Comparison of ENCODE assay signal across 14 cellular contexts in the genomic region with DNA sequence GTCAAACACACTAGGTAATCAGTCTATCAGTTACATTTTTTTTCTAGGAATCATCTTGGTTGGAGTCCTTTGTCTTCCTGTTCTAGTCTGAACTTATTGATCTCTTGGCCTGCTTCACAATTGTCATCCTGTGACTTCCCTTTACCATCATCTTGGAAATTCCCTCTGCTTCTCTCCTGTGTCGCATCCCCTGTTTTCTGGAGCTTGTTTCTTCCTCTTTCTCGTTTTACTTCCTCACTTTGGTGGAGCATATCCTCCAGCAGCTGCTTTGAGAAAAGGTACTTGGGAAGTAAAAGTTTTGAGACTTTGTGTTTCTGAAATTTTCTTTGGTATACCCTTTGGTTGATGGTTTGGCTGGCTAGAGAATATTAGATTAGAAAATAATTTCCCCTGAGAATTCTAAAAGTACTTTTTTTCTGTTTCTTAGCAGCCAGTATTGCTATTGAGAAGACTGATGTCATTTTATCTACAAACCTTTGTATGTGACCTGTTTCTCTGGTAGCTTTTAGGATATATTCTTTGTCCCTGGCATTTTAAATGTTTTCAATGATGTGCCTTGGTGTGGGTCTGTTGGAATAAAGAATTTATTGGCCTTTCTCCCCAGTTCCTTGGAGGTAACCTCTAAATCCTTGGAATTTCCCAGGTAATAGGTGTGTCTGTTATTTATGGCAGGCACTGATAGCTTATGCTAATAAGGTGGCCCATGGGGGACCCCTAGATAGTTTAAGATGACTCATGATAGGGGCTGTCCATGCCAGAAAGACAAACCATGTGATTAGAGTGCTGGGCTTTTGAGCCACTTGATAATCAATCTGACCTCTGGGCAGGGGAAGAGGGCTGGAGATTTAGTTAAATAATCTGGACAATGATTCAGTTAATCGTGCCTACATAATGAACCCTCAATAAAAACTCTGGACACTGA. TPM values are rescaled to one million over a fixed set of nuclear protein-coding genes. Genes with fewer than 3 reads are reported as not detected.
"Had no signal": no experiment of that assay in that cellular context is flagged by ENCODE, and none has a peak within 500 bp of the region (broad histone marks: within the 10 kb centered on the region; RNA-seq: fewer than 3 reads in every experiment).

No MANE protein-coding gene starts in this region.

- H3K4me1 Mint-ChIP-seq: activated CD4-positive, alpha-beta T cell treated with anti-CD3 and anti-CD28 coated beads, Interleukin-2, amount 10 ng/mL, durations not matched to agents 7 days and 5 days had no signal

- H3K9me3 ChIP-seq: adrenal gland, thyroid gland, uterus had no signal

- H3K4me3 Mint-ChIP-seq: activated CD4-positive, alpha-beta T cell treated with anti-CD3 and anti-CD28 coated beads, Interleukin-2, amount 10 ng/mL, durations not matched to agents 7 days and 5 days had no signal

- H3K27ac Mint-ChIP-seq: activated CD4-positive, alpha-beta T cell treated with anti-CD3 and anti-CD28 coated beads, Interleukin-2, amount 10 ng/mL, durations not matched to agents 7 days and 5 days had no signal

- ATAC-seq: heart right ventricle, left ventricle myocardium superior had no signal

- DNase-seq: activated CD4-positive, alpha-beta T cell treated with anti-CD3 and anti-CD28 coated beads, Interleukin-2, amount 10 ng/mL, durations not matched to agents 7 days and 5 days; activated CD4-positive, CD25-positive, alpha-beta regulatory T cell; activated CD8-positive, alpha-beta memory T cell treated with anti-CD3 and anti-CD28 coated beads for 24 hours; activated naive CD4-positive, alpha-beta T cell treated with Interleukin-2 at 50 U/mL for 16 hours; adrenal gland; effector CD4-positive, alpha-beta T cell; heart right ventricle; kidney; left ventricle myocardium superior; posterior cingulate gyrus; stimulated activated CD4-positive, alpha-beta T cell treated with anti-CD3 and anti-CD28 coated beads, Interleukin-15, amount 100 ng/mL, for 24 hours; stimulated activated CD4-positive, alpha-beta T cell treated with anti-CD3 and anti-CD28 coated beads, Interleukin-4, amount 100 ng/mL, for 24 hours; thyroid gland; uterus had no signal

RNA-seq across cellular contexts. Expression of a gene that starts 6.1 kb away (rescaled TPM):
- total RNA-seq: activated CD4-positive, alpha-beta T cell treated with anti-CD3 and anti-CD28 coated beads, Interleukin-2, amount 10 ng/mL, durations not matched to agents 7 days and 5 days had no signal
